In the genomic region with DNA sequence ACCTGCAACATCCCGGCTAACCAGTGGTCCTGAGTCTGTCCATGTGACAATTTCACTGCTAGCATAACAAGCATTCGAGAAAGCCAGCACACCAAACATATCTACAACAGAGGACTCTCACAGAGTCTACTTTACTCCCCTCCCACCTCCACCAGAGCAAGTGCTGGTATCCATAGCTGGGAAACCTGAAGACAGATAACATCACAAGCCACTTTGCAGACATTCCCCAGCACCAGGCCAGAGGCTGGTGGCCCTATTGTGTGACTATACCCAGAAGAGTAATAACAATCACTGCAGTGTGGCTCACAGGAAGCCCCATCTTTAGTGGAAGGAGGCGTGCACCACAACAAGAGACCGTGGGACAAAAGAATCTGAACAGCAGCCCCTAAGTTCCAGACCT, we compare ENCODE assay signal across 8 cellular contexts.
"Had no signal": no experiment of that assay in that cellular context is flagged by ENCODE, and none has a peak within 500 bp of the region (broad histone marks: within the 10 kb centered on the region; RNA-seq: fewer than 3 reads in every experiment).

No MANE protein-coding gene starts in this region.

- H3K27ac ChIP-seq: GM23248, HL-60, KMS-11 had no signal

- H3K4me3 ChIP-seq: GM23248, HAP-1, K562 had no signal

- H3K9me3 ChIP-seq: HAP-1 had no signal

- H3K9ac ChIP-seq: GM23248, KMS-11 had no signal

- H3K4me1 ChIP-seq: HAP-1 had no signal

- H3K4me2 ChIP-seq: KMS-11 had no signal

- H3K36me3 ChIP-seq: HAP-1 had no signal

- DNase-seq: GM23248, GOT3, H7, IMR-90 had no signal

- H2AFZ ChIP-seq: GM23248 had no signal
